ENCODE assay signal across 23 cellular contexts in genomic region chr3:129527262-129527661, GRCh38. TPM values are rescaled to one million over a fixed set of nuclear protein-coding genes. Genes with fewer than 3 reads are reported as not detected.
DNase-seq lines count a peak whose midpoint lies in the region; ATAC-seq and TF ChIP-seq lines count a peak whose summit lies in the region.
"Had no signal": no experiment of that assay in that cellular context is flagged by ENCODE, and none has a peak within 500 bp of the region (broad histone marks: within the 10 kb centered on the region; RNA-seq: fewer than 3 reads in every experiment).

No MANE protein-coding gene starts in this region.

- H3K4me1 Mint-ChIP-seq in T-helper 17 cell (peaks cover 10% of the 10 kb centered on the region), memory B cell (peaks cover 17% of the 10 kb centered on the region)
- no peaks in the 10 kb centered on the region for H3K4me1 Mint-ChIP-seq in activated CD4-positive, alpha-beta T cell treated with anti-CD3 and anti-CD28 coated beads for 36 hours
- H3K4me1 Mint-ChIP-seq: CD4-positive, CD25-positive, alpha-beta regulatory T cell had no signal

- H3K9me3 ChIP-seq in T-helper 17 cell (ENCODE audit: control insufficient read depth, low read length, poor library complexity, severe bottlenecking) (no peaks in the 10 kb centered on the region), spleen (no peaks in the 10 kb centered on the region)
- H3K9me3 ChIP-seq: HAP-1 had no signal

- no peak for TF ChIP-seq POLR2A in spleen (IDR thresholded peaks at IDR 0.05)

- no peaks in the 10 kb centered on the region for H3K9me3 Mint-ChIP-seq in memory B cell
- no peaks in the 10 kb centered on the region for H3K9me3 Mint-ChIP-seq in activated CD4-positive, alpha-beta T cell treated with anti-CD3 and anti-CD28 coated beads for 36 hours (ENCODE audit: low read depth)
- H3K9me3 Mint-ChIP-seq: CD4-positive, CD25-positive, alpha-beta regulatory T cell; IgD-negative memory B cell had no signal

- TF ChIP-seq CTCF in spleen (IDR thresholded peaks at IDR 0.05 in 8 of 11, conservative IDR thresholded peaks at IDR 0.05 in 3 of 11): no peak

- peak overlapping the region in 1 of 8 donors; percentile 82 for H3K27ac ChIP-seq in spleen
- H3K27ac ChIP-seq: GM23248, KMS-11, RWPE1 had no signal

- no peak for DNase-seq in T-helper 17 cell
- DNase-seq in memory B cell (ENCODE audit: low spot score in 2 of 2): no peak
- peak; percentile 67 for DNase-seq in spleen
- DNase-seq in activated gamma-delta T cell (lab: John Stamatoyannopoulos, UW): no peak
- no peak for DNase-seq in left lobe of liver (ENCODE audit: low spot score)
- no peak for DNase-seq in activated CD4-positive, alpha-beta T cell treated with anti-CD3 and anti-CD28 coated beads for 36 hours
- DNase-seq in DMS79 (lab: John Stamatoyannopoulos, UW): no peak
- DNase-seq: CD4-positive, CD25-positive, alpha-beta regulatory T cell; DMS153; GM23248; MM.1S; NCI-H1694; NCI-H2029 treated with DMSO at 0.1 percent for 48 hours; NCI-H526 treated with DMSO at 0.1 percent for 48 hours; SHP77 had no signal

- intact Hi-C loops in spleen (cut with DNase I; ENCODE audit: low total_unique reads): no loop called here
- intact Hi-C loops in activated CD4-positive, alpha-beta T cell treated with anti-CD3 and anti-CD28 coated beads for 36 hours (cut with DNase I, micrococcal nuclease): no loop called here

- POLR2A ChIA-PET in activated CD4-positive, alpha-beta T cell treated with anti-CD3 and anti-CD28 coated beads for 36 hours (lab: Charles Lee): no interaction called here

- no peaks in the 10 kb centered on the region for H3K27me3 ChIP-seq in spleen (replicated peaks in 1 of 7)

- no peak overlapping the region for H3K4me3 ChIP-seq in spleen
- H3K4me3 ChIP-seq: GM23248, HAP-1 had no signal

- no peaks in the 10 kb centered on the region for H3K36me3 ChIP-seq in spleen
- H3K36me3 ChIP-seq: HAP-1 had no signal

- peaks cover 0 to 32% (median 14%) of the 10 kb centered on the region in 6 donors for H3K4me1 ChIP-seq in spleen
- H3K4me1 ChIP-seq: HAP-1 had no signal

- ATAC-seq in T-helper 17 cell (no peak), memory B cell (ENCODE audit: low read depth) (no peak), left lobe of liver (no peak)
- no peak for ATAC-seq in activated CD4-positive, alpha-beta T cell treated with anti-CD3 and anti-CD28 coated beads for 36 hours
- ATAC-seq: Panc1 had no signal

- H3K4me3 Mint-ChIP-seq in T-helper 17 cell (no peak overlapping the region), memory B cell (no peak overlapping the region)
- H3K4me3 Mint-ChIP-seq in activated CD4-positive, alpha-beta T cell treated with anti-CD3 and anti-CD28 coated beads for 36 hours: no peak overlapping the region
- H3K4me3 Mint-ChIP-seq: CD4-positive, CD25-positive, alpha-beta regulatory T cell had no signal

- peaks cover 9% of the 10 kb centered on the region for H3K27me3 Mint-ChIP-seq in T-helper 17 cell
- no peaks in the 10 kb centered on the region for H3K27me3 Mint-ChIP-seq in memory B cell
- no peaks in the 10 kb centered on the region for H3K27me3 Mint-ChIP-seq in activated CD4-positive, alpha-beta T cell treated with anti-CD3 and anti-CD28 coated beads for 36 hours
- H3K27me3 Mint-ChIP-seq: CD4-positive, CD25-positive, alpha-beta regulatory T cell; IgD-negative memory B cell had no signal

- WGBS in spleen, 5 donors: 91 to 95% (median 94%) methylated on average over 11 of the region's 11 CpGs

- CTCF ChIA-PET in activated CD4-positive, alpha-beta T cell treated with anti-CD3 and anti-CD28 coated beads for 36 hours (lab: Charles Lee): no interaction called here

- H3K27ac Mint-ChIP-seq in T-helper 17 cell (peak overlapping the region; percentile 21), memory B cell (peak overlapping the region; percentile 50)
- no peak overlapping the region for H3K27ac Mint-ChIP-seq in activated CD4-positive, alpha-beta T cell treated with anti-CD3 and anti-CD28 coated beads for 36 hours

- H3K36me3 Mint-ChIP-seq in T-helper 17 cell (ENCODE audit: low read depth) (no peaks in the 10 kb centered on the region), memory B cell (no peaks in the 10 kb centered on the region)
- H3K36me3 Mint-ChIP-seq in activated CD4-positive, alpha-beta T cell treated with anti-CD3 and anti-CD28 coated beads for 36 hours (ENCODE audit: low read depth): no peaks in the 10 kb centered on the region
- H3K36me3 Mint-ChIP-seq: CD4-positive, CD25-positive, alpha-beta regulatory T cell; IgD-negative memory B cell had no signal

RNA-seq across cellular contexts. Expression of gene RHO, which starts 1.2 kb away (rescaled TPM):
- total RNA-seq in T-helper 17 cell (not detected), spleen (not detected), left lobe of liver (not detected)
- polyA plus RNA-seq in spleen: not detected
- total RNA-seq in activated CD4-positive, alpha-beta T cell treated with anti-CD3 and anti-CD28 coated beads for 36 hours: not detected
- total RNA-seq: A673; CD4-positive, CD25-positive, alpha-beta regulatory T cell; GM23248; NCI-H460; SK-MEL-5 had no signal
- polyA plus RNA-seq: CD4-positive, CD25-positive, alpha-beta regulatory T cell; GM23248; IgD-negative memory B cell had no signal

RNA-seq across cellular contexts. Expression of gene H1-8, which starts 15.7 kb away (rescaled TPM):
- not detected for total RNA-seq in T-helper 17 cell
- total RNA-seq in spleen: not detected
- not detected for polyA plus RNA-seq in spleen
- total RNA-seq in left lobe of liver: not detected
- not detected for total RNA-seq in activated CD4-positive, alpha-beta T cell treated with anti-CD3 and anti-CD28 coated beads for 36 hours
- total RNA-seq: A673; CD4-positive, CD25-positive, alpha-beta regulatory T cell; GM23248; NCI-H460; SK-MEL-5 had no signal
- polyA plus RNA-seq: CD4-positive, CD25-positive, alpha-beta regulatory T cell; GM23248; IgD-negative memory B cell had no signal
